ENCODE assay signal across 22 cellular contexts in genomic region chr12:132359971-132360370, GRCh38. TPM values are rescaled to one million over a fixed set of nuclear protein-coding genes. Genes with fewer than 3 reads are reported as not detected.
DNase-seq lines count a peak whose midpoint lies in the region; ATAC-seq, FAIRE-seq and TF ChIP-seq lines count a peak whose summit lies in the region.
"Had no signal": no experiment of that assay in that cellular context is flagged by ENCODE, and none has a peak within 500 bp of the region (broad histone marks: within the 10 kb centered on the region; RNA-seq: fewer than 3 reads in every experiment).

No MANE protein-coding gene starts in this region.

- H3K27ac ChIP-seq in HepG2 (ENCODE audit: extremely low read length, insufficient read depth, low read length) (no peak overlapping the region), GM23338 (ENCODE audit: low read depth) (no peak overlapping the region)
- H3K27ac ChIP-seq: 22Rv1, RWPE1 had no signal

- 32% methylated on average over 8 of the region's 16 CpGs for WGBS in HepG2 (ENCODE audit: low lambda C conversion rate)

- no peak overlapping the region for H3K4me3 Mint-ChIP-seq in activated naive CD4-positive, alpha-beta T cell treated with anti-CD3 and anti-CD28 coated beads for 36 hours
- H3K4me3 Mint-ChIP-seq in stimulated activated memory B cell treated with anti-CD40 and anti-IgM and Interleukin-4, amounts not matched to agents 10 μg/mL and 1 μg/mL and 100 μg/mL, for 72 hours: peak overlapping the region; percentile 54
- H3K4me3 Mint-ChIP-seq in GM23338: no peak overlapping the region
- H3K4me3 Mint-ChIP-seq: CD8-positive, alpha-beta memory T cell had no signal

- peak; percentile 7 for DNase-seq in activated naive CD4-positive, alpha-beta T cell treated with anti-CD3 and anti-CD28 coated beads, Interleukin-2, amount 50 U/mL, for 16 hours
- DNase-seq in activated naive CD4-positive, alpha-beta T cell treated with anti-CD3 and anti-CD28 coated beads for 36 hours: no peak
- DNase-seq in NB4 (ENCODE audit: low read depth): peak; percentile 64
- DNase-seq in HepG2 (ENCODE audit: low spot score): no peak
- DNase-seq in G401 (ENCODE audit: low spot score): no peak
- no peak for DNase-seq in cortex of kidney (lab: John Stamatoyannopoulos, UW)
- no peak for DNase-seq in GM23338 (ENCODE audit: low spot score)
- DNase-seq: BE2C, DMS79, NCI-H1436 treated with DMSO at 0.1 percent for 48 hours, NCI-H2029 treated with DMSO at 0.1 percent for 48 hours, NCI-H510A, NCI-H82, PC-3 had no signal

- H3K9ac ChIP-seq in HepG2 (ENCODE audit: insufficient read depth, low read depth, low read length): no peak overlapping the region

- no peaks in the 10 kb centered on the region for H3K27me3 Mint-ChIP-seq in activated naive CD4-positive, alpha-beta T cell treated with anti-CD3 and anti-CD28 coated beads for 36 hours (ENCODE audit: low read depth)
- H3K27me3 Mint-ChIP-seq in stimulated activated memory B cell treated with anti-CD40 and anti-IgM and Interleukin-4, amounts not matched to agents 10 μg/mL and 1 μg/mL and 100 μg/mL, for 72 hours: no peaks in the 10 kb centered on the region
- H3K27me3 Mint-ChIP-seq in GM23338 (ENCODE audit: insufficient read depth, low read depth, poor library complexity): peaks cover 21% of the 10 kb centered on the region
- H3K27me3 Mint-ChIP-seq: CD8-positive, alpha-beta memory T cell had no signal

- H3K4me3 ChIP-seq in NB4 (ENCODE audit: low read depth, low read length): no peak overlapping the region
- H3K4me3 ChIP-seq in HepG2 (replicated peaks in 1 of 3; ENCODE audit: insufficient read depth in 1 of 3, low read depth in 2 of 3, low read length in 3 of 3): no peak overlapping the region
- no peak overlapping the region for H3K4me3 ChIP-seq in GM23338
- H3K4me3 ChIP-seq: HAP-1, K562 had no signal

- FAIRE-seq in HepG2 (lab: Jason Lieb, UNC): no peak
- FAIRE-seq: D721Med, K562 had no signal

- H2AFZ ChIP-seq in HepG2 (ENCODE audit: low read length) (no peak overlapping the region), GM23338 (no peak overlapping the region)

- H3K27me3 ChIP-seq in HepG2 (ENCODE audit: control insufficient read depth in 1 of 2, insufficient read depth in 2 of 2, low read length in 2 of 2) (peaks cover 8 to 49% of the 10 kb centered on the region in 2 experiments; a peak in 4 of 5 replicates), GM23338 (ENCODE audit: insufficient read depth) (no peaks in the 10 kb centered on the region)

- H3K4me2 ChIP-seq in HepG2 (ENCODE audit: low read depth, low read length): no peak overlapping the region
- no peak overlapping the region for H3K4me2 ChIP-seq in GM23338

- TF ChIP-seq CTCF in NB4 (IDR thresholded peaks at IDR 0.05; ENCODE audit: low read depth, low read length): no peak
- no peak for TF ChIP-seq CTCF in HepG2 (CRISPR knock-in tag; IDR thresholded peaks at IDR 0.05)
- no peak for TF ChIP-seq CTCF in GM23338 (conservative IDR thresholded peaks at IDR 0.05; ENCODE audit: low read depth in 2 of 2)

- CTCF ChIA-PET in activated naive CD4-positive, alpha-beta T cell treated with anti-CD3 and anti-CD28 coated beads for 36 hours (lab: Charles Lee): no interaction called here
- CTCF ChIA-PET in HepG2 (lab: Yijun Ruan, JAX; ENCODE audit: low intra/inter-chr PET ratio, low total read pairs): no interaction called here

- in situ Hi-C loops in HepG2 (cut with HindIII; ENCODE audit: extremely low pct_ligation_motif_present, low pct_unique_long_range_greater_than_20kb) (no loop called here), G401 (cut with HindIII; ENCODE audit: low sequenced_read_pairs) (no loop called here)

- H4K20me1 ChIP-seq in HepG2 (ENCODE audit: insufficient read depth, low read length) (no peaks in the 10 kb centered on the region), GM23338 (replicated peaks; ENCODE audit: insufficient read depth) (no peaks in the 10 kb centered on the region)

- intact Hi-C loops in activated naive CD4-positive, alpha-beta T cell treated with anti-CD3 and anti-CD28 coated beads for 36 hours (cut with micrococcal nuclease): no loop called here
- intact Hi-C loops in HepG2 (cut with micrococcal nuclease; ENCODE audit: unreplicated experiment): no loop called here

- TF ChIP-seq EP300 in HepG2 (IDR thresholded peaks at IDR 0.05; ENCODE audit: low read depth in 2 of 2, low read length in 2 of 2) (no peak), HepG2 (CRISPR knock-in tag; IDR thresholded peaks at IDR 0.05; ENCODE audit: borderline replicate concordance) (no peak)

- H3K9me2 ChIP-seq in GM23338 (ENCODE audit: insufficient read depth): no peaks in the 10 kb centered on the region

- H3K79me2 ChIP-seq in HepG2 (ENCODE audit: insufficient read depth, low read length) (no peaks in the 10 kb centered on the region), GM23338 (replicated peaks; ENCODE audit: insufficient read depth) (no peaks in the 10 kb centered on the region)

- ATAC-seq in HepG2: no peak
- peak; percentile 87 for ATAC-seq in stimulated activated memory B cell treated with anti-CD40 and anti-IgM and Interleukin-4, amounts not matched to agents 10 μg/mL and 1 μg/mL and 100 μg/mL, for 72 hours
- ATAC-seq in GM23338: no peak
- ATAC-seq: K562, PC-3 had no signal

- peaks cover 3% of the 10 kb centered on the region for H3K4me1 Mint-ChIP-seq in activated naive CD4-positive, alpha-beta T cell treated with anti-CD3 and anti-CD28 coated beads for 36 hours (ENCODE audit: low read depth)
- H3K4me1 Mint-ChIP-seq in stimulated activated memory B cell treated with anti-CD40 and anti-IgM and Interleukin-4, amounts not matched to agents 10 μg/mL and 1 μg/mL and 100 μg/mL, for 72 hours: peaks cover 12% of the 10 kb centered on the region
- peaks cover 9% of the 10 kb centered on the region; the same call in 2 of the 3 replicates for H3K4me1 Mint-ChIP-seq in GM23338
- H3K4me1 Mint-ChIP-seq: CD8-positive, alpha-beta memory T cell had no signal

- H3K4me1 ChIP-seq in HepG2 (ENCODE audit: insufficient read depth, low read length) (no peaks in the 10 kb centered on the region), GM23338 (ENCODE audit: insufficient read depth) (no peaks in the 10 kb centered on the region)
- H3K4me1 ChIP-seq: BE2C, HAP-1 had no signal

- H3F3A ChIP-seq in GM23338 (replicated peaks; ENCODE audit: low read depth): no peaks in the 10 kb centered on the region

- H3K36me3 ChIP-seq in HepG2 (replicated peaks in 1 of 2; ENCODE audit: control insufficient read depth in 1 of 2, insufficient read depth in 2 of 2, low read length in 2 of 2) (no peaks in the 10 kb centered on the region), GM23338 (ENCODE audit: insufficient read depth) (no peaks in the 10 kb centered on the region)
- H3K36me3 ChIP-seq: BE2C, HAP-1 had no signal

- POLR2A ChIA-PET in HepG2 (lab: Yijun Ruan, JAX): no interaction called here

- TF ChIP-seq RAD21 in HepG2 (CRISPR knock-in tag; IDR thresholded peaks at IDR 0.05): no peak

- no peak overlapping the region for H3K27ac Mint-ChIP-seq in activated naive CD4-positive, alpha-beta T cell treated with anti-CD3 and anti-CD28 coated beads for 36 hours
- peak overlapping the region; percentile 95 for H3K27ac Mint-ChIP-seq in stimulated activated memory B cell treated with anti-CD40 and anti-IgM and Interleukin-4, amounts not matched to agents 10 μg/mL and 1 μg/mL and 100 μg/mL, for 72 hours
- no peak overlapping the region for H3K27ac Mint-ChIP-seq in GM23338
- H3K27ac Mint-ChIP-seq: CD8-positive, alpha-beta memory T cell had no signal

- H3K9me3 ChIP-seq in HepG2 (ENCODE audit: low read length): no peaks in the 10 kb centered on the region
- H3K9me3 ChIP-seq: HAP-1 had no signal

- no TSS peak for BruUV-seq in HepG2 (replicated peaks; lab: Mats Ljungman, UMichigan)

- H3K36me3 Mint-ChIP-seq in activated naive CD4-positive, alpha-beta T cell treated with anti-CD3 and anti-CD28 coated beads for 36 hours (ENCODE audit: low read depth): no peaks in the 10 kb centered on the region
- H3K36me3 Mint-ChIP-seq in stimulated activated memory B cell treated with anti-CD40 and anti-IgM and Interleukin-4, amounts not matched to agents 10 μg/mL and 1 μg/mL and 100 μg/mL, for 72 hours: peaks cover 6% of the 10 kb centered on the region
- H3K36me3 Mint-ChIP-seq in GM23338 (ENCODE audit: low read depth): peaks cover 6% of the 10 kb centered on the region; the same call in 2 of the 3 replicates
- H3K36me3 Mint-ChIP-seq: CD8-positive, alpha-beta memory T cell had no signal

- peaks cover 2% of the 10 kb centered on the region for H3K9me3 Mint-ChIP-seq in activated naive CD4-positive, alpha-beta T cell treated with anti-CD3 and anti-CD28 coated beads for 36 hours
- H3K9me3 Mint-ChIP-seq in stimulated activated memory B cell treated with anti-CD40 and anti-IgM and Interleukin-4, amounts not matched to agents 10 μg/mL and 1 μg/mL and 100 μg/mL, for 72 hours: peaks cover 7% of the 10 kb centered on the region
- peaks cover 13% of the 10 kb centered on the region for H3K9me3 Mint-ChIP-seq in GM23338
- H3K9me3 Mint-ChIP-seq: CD8-positive, alpha-beta memory T cell had no signal

- TF ChIP-seq POLR2A in NB4 (IDR thresholded peaks at IDR 0.05; ENCODE audit: extremely low read depth, insufficient read length) (no peak), HepG2 (IDR thresholded peaks at IDR 0.05; ENCODE audit: insufficient read depth in 1 of 2, low read depth in 2 of 2, low read length in 2 of 2) (no peak)

RNA-seq across cellular contexts. Expression of gene GALNT9, which starts 30.6 kb away (rescaled TPM):
- total RNA-seq in activated naive CD4-positive, alpha-beta T cell treated with anti-CD3 and anti-CD28 coated beads for 36 hours: 1 to 10 TPM in 1 of 2 experiments, under 1 TPM in 1; 0.86 to 1.2 TPM
- 0.04 TPM in 1 of 2 replicates, not detected in the other for total RNA-seq in HepG2 (2016; rRNA removed; fragmentation: Illumina TruSeq; extraction: Trizol)
- not detected in 2 replicates for total RNA-seq in HepG2 (2016; cell fraction: cytosol; rRNA removed; fragmentation: Illumina TruSeq; extraction: Trizol; ENCODE audit: low read depth)
- not detected in 2 replicates for total RNA-seq in HepG2 (2016; cell fraction: insoluble cytoplasmic fraction; rRNA removed; fragmentation: Illumina TruSeq; extraction: Trizol)
- 0.09 TPM in 1 of 2 replicates, not detected in the other for total RNA-seq in HepG2 (2016; cell fraction: membrane; rRNA removed; fragmentation: Illumina TruSeq; extraction: Trizol)
- total RNA-seq in HepG2 (2016; cell fraction: nucleus; rRNA removed; fragmentation: Illumina TruSeq; extraction: Trizol): not detected in 2 replicates
- polyA plus RNA-seq in HepG2 (2011; rRNA removed): not detected in 2 replicates
- not detected in 2 replicates for polyA plus RNA-seq in HepG2 (2011; cell fraction: cytosol; rRNA removed)
- polyA plus RNA-seq in HepG2 (2011; cell fraction: nucleus; rRNA removed): not detected in 2 replicates
- not detected in 2 replicates for polyA plus RNA-seq in HepG2 (2012)
- polyA plus RNA-seq in HepG2 (2016; cell fraction: cytosol; fragmentation: Illumina TruSeq; extraction: Trizol; ENCODE audit: low read depth): not detected in 2 replicates
- not detected in 2 replicates for polyA plus RNA-seq in HepG2 (2016; cell fraction: insoluble cytoplasmic fraction; fragmentation: Illumina TruSeq; extraction: Trizol; ENCODE audit: low read depth)
- polyA plus RNA-seq in HepG2 (2016; cell fraction: membrane; fragmentation: Illumina TruSeq; extraction: Trizol; ENCODE audit: low read depth): not detected in 2 replicates
- polyA plus RNA-seq in HepG2 (2016; cell fraction: nucleus; fragmentation: Illumina TruSeq; extraction: Trizol; ENCODE audit: insufficient read depth, low read depth): not detected in 2 replicates
- polyA minus RNA-seq in HepG2 (2011; rRNA and poly(A)+ RNA removed; ENCODE audit: low replicate concordance): 10.1 TPM in 1 of 2 replicates, not detected in the other
- not detected in 2 replicates for polyA minus RNA-seq in HepG2 (2011; cell fraction: cytosol; rRNA and poly(A)+ RNA removed)
- not detected in 2 replicates for polyA minus RNA-seq in HepG2 (2011; cell fraction: nucleus; rRNA and poly(A)+ RNA removed)
- 0.10 TPM in 1 of 2 replicates, not detected in the other for total RNA-seq in G401 (2014; rRNA removed; shearing (Covaris generic))
- 2.5 TPM in 2 replicates for total RNA-seq in GM23338 (2014; rRNA removed; shearing (Covaris generic))
- 0.81 and 0.90 TPM in 2 replicates for polyA plus RNA-seq in GM23338 (2016; fragmentation: Nextera tagmentation; extraction: Ambion mirVana)
- total RNA-seq: K562 had no signal
- polyA plus RNA-seq: AG04450; CD8-positive, alpha-beta memory T cell; K562 had no signal

Comparison
In these comparisons a context has a peak if more than half of its experiments do, and no peak if none do; other contexts are left out.
1. DNase-seq: peak in activated naive CD4-positive, alpha-beta T cell treated with anti-CD3 and anti-CD28 coated beads, Interleukin-2, amount 50 U/mL, for 16 hours (single experiment) and NB4 (single experiment); none in activated naive CD4-positive, alpha-beta T cell treated with anti-CD3 and anti-CD28 coated beads for 36 hours (single experiment), HepG2 (single experiment), G401 (single experiment), cortex of kidney (single experiment) and GM23338 (single experiment).